ENCODE assay signal across 2 cellular contexts in the genomic region with DNA sequence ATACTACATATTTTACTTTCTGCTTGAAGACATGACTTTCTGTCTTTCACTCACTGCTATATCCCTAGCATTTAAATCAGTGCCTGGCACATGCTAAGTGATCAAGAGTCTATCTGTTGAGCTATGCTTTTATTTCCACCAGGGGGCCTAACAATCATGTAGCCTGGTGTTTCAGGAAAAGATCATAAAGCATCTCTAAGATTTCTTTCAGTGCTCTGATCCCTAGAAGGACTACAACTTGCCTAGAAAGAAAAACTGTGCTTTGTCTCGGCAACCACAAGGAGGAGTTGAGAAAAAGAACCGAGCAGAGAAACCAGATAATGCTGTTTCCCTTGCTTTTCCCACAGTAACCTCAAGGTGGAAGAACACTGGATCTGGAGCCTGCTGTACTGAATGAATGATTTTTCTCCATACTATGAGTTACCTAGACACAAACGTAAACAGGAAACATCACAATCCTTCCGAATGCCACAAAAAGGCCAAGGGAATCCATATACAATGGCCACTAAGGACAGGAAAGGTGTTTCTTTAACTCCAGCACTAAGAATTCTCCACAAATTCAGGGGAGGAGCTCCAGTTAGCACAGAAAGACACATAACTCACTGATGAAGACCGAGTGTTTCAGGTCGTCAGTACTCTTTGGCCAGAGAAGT.
A peak's percentile ranks its signal among the peaks of the same experiment; 100 is the strongest.
TF ChIP-seq lines count a peak whose summit lies in the region.

No MANE protein-coding gene starts in this region.

TF ChIP-seq in Ishikawa, 13 proteins besides CTCF, POLR2A, EP300 and RAD21:
- TF ChIP-seq, protein P1, sequence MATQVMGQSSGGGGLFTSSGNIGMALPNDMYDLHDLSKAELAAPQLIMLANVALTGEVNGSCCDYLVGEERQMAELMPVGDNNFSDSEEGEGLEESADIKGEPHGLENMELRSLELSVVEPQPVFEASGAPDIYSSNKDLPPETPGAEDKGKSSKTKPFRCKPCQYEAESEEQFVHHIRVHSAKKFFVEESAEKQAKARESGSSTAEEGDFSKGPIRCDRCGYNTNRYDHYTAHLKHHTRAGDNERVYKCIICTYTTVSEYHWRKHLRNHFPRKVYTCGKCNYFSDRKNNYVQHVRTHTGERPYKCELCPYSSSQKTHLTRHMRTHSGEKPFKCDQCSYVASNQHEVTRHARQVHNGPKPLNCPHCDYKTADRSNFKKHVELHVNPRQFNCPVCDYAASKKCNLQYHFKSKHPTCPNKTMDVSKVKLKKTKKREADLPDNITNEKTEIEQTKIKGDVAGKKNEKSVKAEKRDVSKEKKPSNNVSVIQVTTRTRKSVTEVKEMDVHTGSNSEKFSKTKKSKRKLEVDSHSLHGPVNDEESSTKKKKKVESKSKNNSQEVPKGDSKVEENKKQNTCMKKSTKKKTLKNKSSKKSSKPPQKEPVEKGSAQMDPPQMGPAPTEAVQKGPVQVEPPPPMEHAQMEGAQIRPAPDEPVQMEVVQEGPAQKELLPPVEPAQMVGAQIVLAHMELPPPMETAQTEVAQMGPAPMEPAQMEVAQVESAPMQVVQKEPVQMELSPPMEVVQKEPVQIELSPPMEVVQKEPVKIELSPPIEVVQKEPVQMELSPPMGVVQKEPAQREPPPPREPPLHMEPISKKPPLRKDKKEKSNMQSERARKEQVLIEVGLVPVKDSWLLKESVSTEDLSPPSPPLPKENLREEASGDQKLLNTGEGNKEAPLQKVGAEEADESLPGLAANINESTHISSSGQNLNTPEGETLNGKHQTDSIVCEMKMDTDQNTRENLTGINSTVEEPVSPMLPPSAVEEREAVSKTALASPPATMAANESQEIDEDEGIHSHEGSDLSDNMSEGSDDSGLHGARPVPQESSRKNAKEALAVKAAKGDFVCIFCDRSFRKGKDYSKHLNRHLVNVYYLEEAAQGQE (IDR thresholded peaks at IDR 0.05; ENCODE audit: low read depth) = no peak
- TF ChIP-seq CREB1 (IDR thresholded peaks at IDR 0.05; ENCODE audit: low read depth) (no peak), YY1 (IDR thresholded peaks at IDR 0.05; ENCODE audit: low read depth) (no peak), FOXM1 (IDR thresholded peaks at IDR 0.05; ENCODE audit: borderline replicate concordance, low read depth) (no peak), CEBPB (IDR thresholded peaks at IDR 0.05) (no peak)
- TF ChIP-seq, protein P2, sequence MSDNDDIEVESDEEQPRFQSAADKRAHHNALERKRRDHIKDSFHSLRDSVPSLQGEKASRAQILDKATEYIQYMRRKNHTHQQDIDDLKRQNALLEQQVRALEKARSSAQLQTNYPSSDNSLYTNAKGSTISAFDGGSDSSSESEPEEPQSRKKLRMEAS (IDR thresholded peaks at IDR 0.05) = no peak; the same call in 1 of the 2 replicates

TF ChIP-seq in K562, 482 proteins besides CTCF, POLR2A, EP300 and RAD21 (continued from another document and continues in another):
- no peak for TF ChIP-seq NEUROD1 (IDR thresholded peaks at IDR 0.05; ENCODE audit: borderline replicate concordance, low read depth, low read length, partially characterized antibody)
- no peak for TF ChIP-seq MAFF (IDR thresholded peaks at IDR 0.05; ENCODE audit: low read length)
- TF ChIP-seq ZNF551 (CRISPR knock-in tag; IDR thresholded peaks at IDR 0.05) = no peak
- no peak for TF ChIP-seq TOE1 (IDR thresholded peaks at IDR 0.05; ENCODE audit: borderline replicate concordance)
- no peak for TF ChIP-seq TOE1 (CRISPR knock-in tag; IDR thresholded peaks at IDR 0.05; ENCODE audit: borderline replicate concordance, low read depth)
- TF ChIP-seq ZNF24 (IDR thresholded peaks at IDR 0.05) = peak; percentile 98
- TF ChIP-seq, protein P3, sequence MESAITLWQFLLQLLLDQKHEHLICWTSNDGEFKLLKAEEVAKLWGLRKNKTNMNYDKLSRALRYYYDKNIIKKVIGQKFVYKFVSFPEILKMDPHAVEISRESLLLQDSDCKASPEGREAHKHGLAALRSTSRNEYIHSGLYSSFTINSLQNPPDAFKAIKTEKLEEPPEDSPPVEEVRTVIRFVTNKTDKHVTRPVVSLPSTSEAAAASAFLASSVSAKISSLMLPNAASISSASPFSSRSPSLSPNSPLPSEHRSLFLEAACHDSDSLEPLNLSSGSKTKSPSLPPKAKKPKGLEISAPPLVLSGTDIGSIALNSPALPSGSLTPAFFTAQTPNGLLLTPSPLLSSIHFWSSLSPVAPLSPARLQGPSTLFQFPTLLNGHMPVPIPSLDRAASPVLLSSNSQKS (CRISPR knock-in tag; IDR thresholded peaks at IDR 0.05) = no peak
- TF ChIP-seq ZNF766 (CRISPR knock-in tag; conservative IDR thresholded peaks at IDR 0.05) = 0 out of 2 replicates have a peak, but pooled peaks have one; percentile 63
- no peak for TF ChIP-seq TFAM (CRISPR knock-in tag; conservative IDR thresholded peaks at IDR 0.05)
- no peak for TF ChIP-seq ZEB2 (IDR thresholded peaks at IDR 0.05)
- TF ChIP-seq NFE2 (IDR thresholded peaks at IDR 0.05; ENCODE audit: low read depth) = no peak
- no peak for TF ChIP-seq SMARCB1 (IDR thresholded peaks at IDR 0.05; ENCODE audit: insufficient read length, low read depth)
- no peak for TF ChIP-seq SUPT5H (IDR thresholded peaks at IDR 0.05)
- no peak for TF ChIP-seq PRMT5 (CRISPR knock-in tag; IDR thresholded peaks at IDR 0.05)
- peak; percentile 66 for TF ChIP-seq RFX1 (IDR thresholded peaks at IDR 0.05)
- no peak for TF ChIP-seq SMARCA5 (IDR thresholded peaks at IDR 0.05)
- TF ChIP-seq MCM5 (IDR thresholded peaks at IDR 0.05; ENCODE audit: low read depth) = no peak
- TF ChIP-seq CBX3 (IDR thresholded peaks at IDR 0.05; ENCODE audit: borderline replicate concordance in 1 of 2, low read length in 2 of 2) = peak in 1 of 2 experiments; percentile 66; a peak in 1 of 3 replicates
- no peak for TF ChIP-seq POLR2B (IDR thresholded peaks at IDR 0.05; ENCODE audit: low read depth, partially characterized antibody)
- TF ChIP-seq ZNF174 (CRISPR knock-in tag; IDR thresholded peaks at IDR 0.05) = no peak
- no peak for TF ChIP-seq THRAP3 (IDR thresholded peaks at IDR 0.05; ENCODE audit: borderline replicate concordance)
- TF ChIP-seq JUNB (CRISPR knock-in tag; conservative IDR thresholded peaks at IDR 0.05) = no peak
- peak; percentile 17 for TF ChIP-seq TBP (optimal IDR thresholded peaks at IDR 0.05; ENCODE audit: low read depth, low read length)
- TF ChIP-seq, protein P4, sequence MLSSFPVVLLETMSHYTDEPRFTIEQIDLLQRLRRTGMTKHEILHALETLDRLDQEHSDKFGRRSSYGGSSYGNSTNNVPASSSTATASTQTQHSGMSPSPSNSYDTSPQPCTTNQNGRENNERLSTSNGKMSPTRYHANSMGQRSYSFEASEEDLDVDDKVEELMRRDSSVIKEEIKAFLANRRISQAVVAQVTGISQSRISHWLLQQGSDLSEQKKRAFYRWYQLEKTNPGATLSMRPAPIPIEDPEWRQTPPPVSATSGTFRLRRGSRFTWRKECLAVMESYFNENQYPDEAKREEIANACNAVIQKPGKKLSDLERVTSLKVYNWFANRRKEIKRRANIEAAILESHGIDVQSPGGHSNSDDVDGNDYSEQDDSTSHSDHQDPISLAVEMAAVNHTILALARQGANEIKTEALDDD (IDR thresholded peaks at IDR 0.05) = no peak
- TF ChIP-seq ARNT (IDR thresholded peaks at IDR 0.05) = peak in 1 of 2 experiments; percentile 65; a peak in 1 of 4 replicates
- no peak for TF ChIP-seq MTA1 (IDR thresholded peaks at IDR 0.05; ENCODE audit: borderline replicate concordance)
- TF ChIP-seq ZKSCAN3 (CRISPR knock-in tag; IDR thresholded peaks at IDR 0.05) = no peak
- TF ChIP-seq EP400 (IDR thresholded peaks at IDR 0.05) = peak; percentile 21
- no peak for TF ChIP-seq ASH1L (IDR thresholded peaks at IDR 0.05; ENCODE audit: borderline replicate concordance, low read depth, partially characterized antibody)
- no peak for TF ChIP-seq NFYB (IDR thresholded peaks at IDR 0.05; ENCODE audit: extremely low read depth, insufficient read length)
- peak; percentile 77 to 80 for TF ChIP-seq KDM1A (IDR thresholded peaks at IDR 0.05)
- TF ChIP-seq BCOR (IDR thresholded peaks at IDR 0.05) = no peak
- TF ChIP-seq BACH1 (tag; IDR thresholded peaks at IDR 0.05) = no peak
- TF ChIP-seq CHD1 (IDR thresholded peaks at IDR 0.05; ENCODE audit: low read length) = no peak
- no peak for TF ChIP-seq MBD2 (IDR thresholded peaks at IDR 0.05; ENCODE audit: borderline replicate concordance, low read depth)
- TF ChIP-seq KAT7 (CRISPR knock-in tag; IDR thresholded peaks at IDR 0.05; ENCODE audit: borderline replicate concordance) = peak; percentile 25; the same call in 1 of the 2 replicates
- TF ChIP-seq TEAD4 (IDR thresholded peaks at IDR 0.05; ENCODE audit: low read length) = no peak
- no peak for TF ChIP-seq TEAD4 (CRISPR knock-in tag; IDR thresholded peaks at IDR 0.05; ENCODE audit: borderline replicate concordance)
- no peak for TF ChIP-seq BMI1 (IDR thresholded peaks at IDR 0.05; ENCODE audit: low read length)
- TF ChIP-seq, protein P5, sequence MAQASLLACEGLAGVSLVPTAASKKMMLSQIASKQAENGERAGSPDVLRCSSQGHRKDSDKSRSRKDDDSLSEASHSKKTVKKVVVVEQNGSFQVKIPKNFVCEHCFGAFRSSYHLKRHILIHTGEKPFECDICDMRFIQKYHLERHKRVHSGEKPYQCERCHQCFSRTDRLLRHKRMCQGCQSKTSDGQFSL (CRISPR knock-in tag; IDR thresholded peaks at IDR 0.05) = no peak
- TF ChIP-seq, protein P5 (tag; IDR thresholded peaks at IDR 0.05) = no peak
- peak; percentile 22; the same call in 1 of the 2 replicates for TF ChIP-seq FOXM1 (IDR thresholded peaks at IDR 0.05; ENCODE audit: low read depth)
- no peak for TF ChIP-seq FOXM1 (CRISPR knock-in tag; IDR thresholded peaks at IDR 0.05; ENCODE audit: low read depth)
- TF ChIP-seq BCL6 (CRISPR knock-in tag; IDR thresholded peaks at IDR 0.05) = peak; percentile 71; the same call in 1 of the 2 replicates
- no peak for TF ChIP-seq ZNF184 (CRISPR knock-in tag; IDR thresholded peaks at IDR 0.05)
- TF ChIP-seq SRSF7 (optimal IDR thresholded peaks at IDR 0.05; ENCODE audit: low read depth, low read length) = no peak
- TF ChIP-seq, protein P6, sequence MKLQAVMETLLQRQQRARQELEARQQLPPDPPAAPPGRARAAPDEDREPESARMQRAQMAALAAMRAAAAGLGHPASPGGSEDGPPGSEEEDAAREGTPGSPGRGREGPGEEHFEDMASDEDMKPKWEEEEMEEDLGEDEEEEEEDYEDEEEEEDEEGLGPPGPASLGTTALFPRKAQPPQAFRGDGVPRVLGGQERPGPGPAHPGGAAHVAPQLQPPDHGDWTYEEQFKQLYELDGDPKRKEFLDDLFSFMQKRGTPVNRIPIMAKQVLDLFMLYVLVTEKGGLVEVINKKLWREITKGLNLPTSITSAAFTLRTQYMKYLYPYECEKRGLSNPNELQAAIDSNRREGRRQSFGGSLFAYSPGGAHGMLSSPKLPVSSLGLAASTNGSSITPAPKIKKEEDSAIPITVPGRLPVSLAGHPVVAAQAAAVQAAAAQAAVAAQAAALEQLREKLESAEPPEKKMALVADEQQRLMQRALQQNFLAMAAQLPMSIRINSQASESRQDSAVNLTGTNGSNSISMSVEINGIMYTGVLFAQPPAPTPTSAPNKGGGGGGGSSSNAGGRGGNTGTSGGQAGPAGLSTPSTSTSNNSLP (IDR thresholded peaks at IDR 0.05; ENCODE audit: borderline replicate concordance, low read depth, low read length) = peak; percentile 70; the same call in 1 of the 2 replicates
- TF ChIP-seq PTTG1 (tag; IDR thresholded peaks at IDR 0.05; ENCODE audit: low read depth) = no peak
- TF ChIP-seq JUND (IDR thresholded peaks at IDR 0.05; ENCODE audit: borderline replicate concordance, low read depth, low read length) = 0 out of 2 replicates have a peak, but pooled peaks have one; percentile 34
- TF ChIP-seq JUND (tag; IDR thresholded peaks at IDR 0.05; ENCODE audit: borderline replicate concordance, low read depth, low read length) = no peak
- TF ChIP-seq, protein P7, sequence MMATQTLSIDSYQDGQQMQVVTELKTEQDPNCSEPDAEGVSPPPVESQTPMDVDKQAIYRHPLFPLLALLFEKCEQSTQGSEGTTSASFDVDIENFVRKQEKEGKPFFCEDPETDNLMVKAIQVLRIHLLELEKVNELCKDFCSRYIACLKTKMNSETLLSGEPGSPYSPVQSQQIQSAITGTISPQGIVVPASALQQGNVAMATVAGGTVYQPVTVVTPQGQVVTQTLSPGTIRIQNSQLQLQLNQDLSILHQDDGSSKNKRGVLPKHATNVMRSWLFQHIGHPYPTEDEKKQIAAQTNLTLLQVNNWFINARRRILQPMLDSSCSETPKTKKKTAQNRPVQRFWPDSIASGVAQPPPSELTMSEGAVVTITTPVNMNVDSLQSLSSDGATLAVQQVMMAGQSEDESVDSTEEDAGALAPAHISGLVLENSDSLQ (IDR thresholded peaks at IDR 0.05) = no peak
- 0 out of 2 replicates have a peak, but pooled peaks have one; percentile 20 for TF ChIP-seq DPF2 (IDR thresholded peaks at IDR 0.05)
- peak; percentile 33; the same call in 1 of the 2 replicates for TF ChIP-seq ELF1 (tag; IDR thresholded peaks at IDR 0.05)
- no peak for TF ChIP-seq ZNF583 (CRISPR knock-in tag; IDR thresholded peaks at IDR 0.05)
- TF ChIP-seq ZNF12 (CRISPR knock-in tag; IDR thresholded peaks at IDR 0.05) = no peak
- no peak for TF ChIP-seq RUNX1 (IDR thresholded peaks at IDR 0.05; ENCODE audit: low read depth)
- no peak for TF ChIP-seq ZNF584 (CRISPR knock-in tag; IDR thresholded peaks at IDR 0.05; ENCODE audit: low read depth)
- no peak for TF ChIP-seq KDM4B (IDR thresholded peaks at IDR 0.05; ENCODE audit: borderline replicate concordance in 2 of 2, low read depth in 1 of 2)
- TF ChIP-seq ESRRA (IDR thresholded peaks at IDR 0.05; ENCODE audit: borderline replicate concordance, low read depth) = peak; percentile 36; the same call in 1 of the 2 replicates
- TF ChIP-seq GTF2A2 (tag; IDR thresholded peaks at IDR 0.05) = no peak
- TF ChIP-seq ZNF561 (CRISPR knock-in tag; conservative IDR thresholded peaks at IDR 0.05) = no peak
- TF ChIP-seq SRSF1 (IDR thresholded peaks at IDR 0.05; ENCODE audit: low read depth, low read length) = no peak
- TF ChIP-seq ZNF668 (CRISPR knock-in tag; IDR thresholded peaks at IDR 0.05) = no peak
- TF ChIP-seq, protein P8, sequence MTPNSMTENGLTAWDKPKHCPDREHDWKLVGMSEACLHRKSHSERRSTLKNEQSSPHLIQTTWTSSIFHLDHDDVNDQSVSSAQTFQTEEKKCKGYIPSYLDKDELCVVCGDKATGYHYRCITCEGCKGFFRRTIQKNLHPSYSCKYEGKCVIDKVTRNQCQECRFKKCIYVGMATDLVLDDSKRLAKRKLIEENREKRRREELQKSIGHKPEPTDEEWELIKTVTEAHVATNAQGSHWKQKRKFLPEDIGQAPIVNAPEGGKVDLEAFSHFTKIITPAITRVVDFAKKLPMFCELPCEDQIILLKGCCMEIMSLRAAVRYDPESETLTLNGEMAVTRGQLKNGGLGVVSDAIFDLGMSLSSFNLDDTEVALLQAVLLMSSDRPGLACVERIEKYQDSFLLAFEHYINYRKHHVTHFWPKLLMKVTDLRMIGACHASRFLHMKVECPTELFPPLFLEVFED (CRISPR knock-in tag; conservative IDR thresholded peaks at IDR 0.05) = no peak
- no peak for TF ChIP-seq XRCC3 (IDR thresholded peaks at IDR 0.05)
- TF ChIP-seq GTF2F1 (IDR thresholded peaks at IDR 0.05; ENCODE audit: low read depth, low read length) = no peak
